In the genomic region with DNA sequence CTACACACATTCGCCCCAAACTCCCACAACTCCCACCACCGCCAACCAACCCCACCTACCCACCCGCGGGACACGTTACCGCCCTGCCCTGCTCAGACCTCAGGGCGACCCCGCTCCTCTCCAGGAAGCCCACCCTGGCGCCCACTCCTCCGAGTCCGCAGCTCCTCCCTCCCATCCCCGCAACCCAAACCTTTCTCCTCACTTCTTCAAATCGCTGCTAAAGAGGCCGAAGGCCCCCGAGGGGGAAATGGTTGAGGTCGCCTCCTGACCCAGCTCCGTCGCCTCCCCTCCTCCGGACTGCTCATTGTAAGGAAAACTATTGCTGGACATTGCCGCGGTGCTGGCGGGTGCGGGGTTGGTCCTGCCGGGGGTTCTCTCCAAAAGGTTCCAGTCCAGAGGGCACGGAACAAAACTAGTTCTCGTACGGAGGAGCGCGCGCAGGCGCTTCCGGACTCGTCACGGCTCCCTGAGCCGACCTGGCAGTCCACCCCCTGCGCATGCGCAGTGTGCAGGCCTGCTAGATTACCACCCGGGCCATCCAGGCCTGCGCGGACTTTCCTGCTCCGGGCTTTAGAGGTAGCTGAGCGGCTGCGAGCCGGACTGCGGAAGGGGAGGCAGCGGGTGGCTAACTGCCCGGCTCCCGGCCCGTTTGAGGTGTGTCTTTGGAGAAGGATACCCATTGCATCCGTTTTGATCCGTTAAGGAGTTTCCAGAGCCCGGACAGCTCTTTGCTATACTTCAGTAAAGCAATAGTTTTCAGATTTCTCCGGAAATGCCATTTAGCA, we compare ENCODE assay signal across 8 cellular contexts. TPM values are rescaled to one million over a fixed set of nuclear protein-coding genes. Genes with fewer than 3 reads are reported as not detected.
A peak's percentile ranks its signal among the peaks of the same experiment; 100 is the strongest.
DNase-seq lines count a peak whose midpoint lies in the region; ATAC-seq, FAIRE-seq and TF ChIP-seq lines count a peak whose summit lies in the region.

A gene with protein sequence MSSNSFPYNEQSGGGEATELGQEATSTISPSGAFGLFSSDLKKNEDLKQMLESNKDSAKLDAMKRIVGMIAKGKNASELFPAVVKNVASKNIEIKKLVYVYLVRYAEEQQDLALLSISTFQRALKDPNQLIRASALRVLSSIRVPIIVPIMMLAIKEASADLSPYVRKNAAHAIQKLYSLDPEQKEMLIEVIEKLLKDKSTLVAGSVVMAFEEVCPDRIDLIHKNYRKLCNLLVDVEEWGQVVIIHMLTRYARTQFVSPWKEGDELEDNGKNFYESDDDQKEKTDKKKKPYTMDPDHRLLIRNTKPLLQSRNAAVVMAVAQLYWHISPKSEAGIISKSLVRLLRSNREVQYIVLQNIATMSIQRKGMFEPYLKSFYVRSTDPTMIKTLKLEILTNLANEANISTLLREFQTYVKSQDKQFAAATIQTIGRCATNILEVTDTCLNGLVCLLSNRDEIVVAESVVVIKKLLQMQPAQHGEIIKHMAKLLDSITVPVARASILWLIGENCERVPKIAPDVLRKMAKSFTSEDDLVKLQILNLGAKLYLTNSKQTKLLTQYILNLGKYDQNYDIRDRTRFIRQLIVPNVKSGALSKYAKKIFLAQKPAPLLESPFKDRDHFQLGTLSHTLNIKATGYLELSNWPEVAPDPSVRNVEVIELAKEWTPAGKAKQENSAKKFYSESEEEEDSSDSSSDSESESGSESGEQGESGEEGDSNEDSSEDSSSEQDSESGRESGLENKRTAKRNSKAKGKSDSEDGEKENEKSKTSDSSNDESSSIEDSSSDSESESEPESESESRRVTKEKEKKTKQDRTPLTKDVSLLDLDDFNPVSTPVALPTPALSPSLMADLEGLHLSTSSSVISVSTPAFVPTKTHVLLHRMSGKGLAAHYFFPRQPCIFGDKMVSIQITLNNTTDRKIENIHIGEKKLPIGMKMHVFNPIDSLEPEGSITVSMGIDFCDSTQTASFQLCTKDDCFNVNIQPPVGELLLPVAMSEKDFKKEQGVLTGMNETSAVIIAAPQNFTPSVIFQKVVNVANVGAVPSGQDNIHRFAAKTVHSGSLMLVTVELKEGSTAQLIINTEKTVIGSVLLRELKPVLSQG (minus strand): TSS at position 449 of the 785 bp plus-strand sequence. CDS start 119 bp downstream, at position 330.

- TF ChIP-seq POLR2A in GM12892 (IDR thresholded peaks at IDR 0.05; ENCODE audit: low read depth, low read length), result peak; percentile 83
- TF ChIP-seq POLR2A in adrenal gland (IDR thresholded peaks at IDR 0.05), result peak; percentile 96
- TF ChIP-seq POLR2A in transverse colon (IDR thresholded peaks at IDR 0.05), result peak; percentile 96

- no peaks in the 10 kb centered on the region for H3K36me3 ChIP-seq in adrenal gland (replicated peaks in 1 of 2)
- H3K36me3 ChIP-seq in trophoblast cell (ENCODE audit: control insufficient read depth in 1 of 2, insufficient read depth in 2 of 2, low read length in 2 of 2), result no peaks in the 10 kb centered on the region
- H3K36me3 ChIP-seq in transverse colon, result no peaks in the 10 kb centered on the region

- H3K79me1 ChIP-seq in trophoblast cell (ENCODE audit: low read length), result peaks cover 5% of the 10 kb centered on the region

- H3K79me2 ChIP-seq in trophoblast cell (ENCODE audit: control insufficient read depth, insufficient read depth, low read length, poor library complexity), result peaks cover 7% of the 10 kb centered on the region

- H2BK120ac ChIP-seq in trophoblast cell (ENCODE audit: insufficient read depth, low read length, poor library complexity), result peak within 1 kb of the TSS; percentile 84

- TF ChIP-seq CTCF in adrenal gland (IDR thresholded peaks at IDR 0.05), result peak in 1 of 6 experiments; percentile 37
- TF ChIP-seq CTCF in transverse colon (IDR thresholded peaks at IDR 0.05), result no peak

- peak within 1 kb of the TSS; percentile 93 for H4K8ac ChIP-seq in trophoblast cell (ENCODE audit: low read depth, low read length)

- intact Hi-C loops in adrenal gland (cut with DNase I) (loop anchor here (5.0 kb wide), 2 partner anchors 63 to 68 kb away; a partner anchor contains a TSS), cardiac septum (cut with DNase I) (loop anchor here (1.0 kb wide), 1 partner anchor 66 kb away; a partner anchor contains a TSS), transverse colon (cut with DNase I; ENCODE audit: low total_unique reads) (loop anchor here (2.0 kb wide), 1 partner anchor 66 kb away; a partner anchor contains a TSS)

- H3K27me3 ChIP-seq in adrenal gland (no peaks in the 10 kb centered on the region), trophoblast cell (ENCODE audit: insufficient read depth, low read length) (no peaks in the 10 kb centered on the region), transverse colon (no peaks in the 10 kb centered on the region)

- peak within 1 kb of the TSS; percentile 89 for H3K14ac ChIP-seq in trophoblast cell (ENCODE audit: low read length)

- H3K18ac ChIP-seq in trophoblast cell (ENCODE audit: low read length), result peak within 1 kb of the TSS; percentile 96

- H2AFZ ChIP-seq in trophoblast cell (ENCODE audit: insufficient read depth, low read length, poor library complexity), result peak within 1 kb of the TSS; percentile 95

- H3K4me1 ChIP-seq in adrenal gland (replicated peaks in 1 of 2), result peaks cover 0 to 31% of the 10 kb centered on the region in 2 donors
- H3K4me1 ChIP-seq in trophoblast cell (ENCODE audit: control insufficient read depth in 1 of 2, insufficient read depth in 2 of 2, low read length in 2 of 2), result peaks cover 0 to 2% of the 10 kb centered on the region in 2 experiments
- H3K4me1 ChIP-seq in transverse colon, result peaks cover 5 to 29% (median 12%) of the 10 kb centered on the region in 4 donors

- peak within 1 kb of the TSS; percentile 91 for H3K4me2 ChIP-seq in trophoblast cell (ENCODE audit: low read length)

- H4K12ac ChIP-seq in trophoblast cell (ENCODE audit: low read depth, low read length), result peak within 1 kb of the TSS; percentile 49

- no peaks in the 10 kb centered on the region for H3K9me3 ChIP-seq in adrenal gland (replicated peaks in 1 of 3)
- H3K9me3 ChIP-seq in trophoblast cell (ENCODE audit: insufficient read depth, low read depth, low read length), result no peaks in the 10 kb centered on the region
- H3K9me3 ChIP-seq in transverse colon, result no peaks in the 10 kb centered on the region

- TF ChIP-seq EP300 in transverse colon (IDR thresholded peaks at IDR 0.05; ENCODE audit: low read depth), result no peak

- peak within 1 kb of the TSS; percentile 88 for H3K4ac ChIP-seq in trophoblast cell (ENCODE audit: low read depth, low read length)

- H3K4me3 ChIP-seq in adrenal gland, result peak within 1 kb of the TSS; percentile 76 to 100 (median 83)
- peak within 1 kb of the TSS; percentile 99 for H3K4me3 ChIP-seq in trophoblast cell (ENCODE audit: low read depth, low read length)
- H3K4me3 ChIP-seq in transverse colon, result peak within 1 kb of the TSS; percentile 61 to 95 (median 84)

- peak within 1 kb of the TSS; percentile 97 for H3K9ac ChIP-seq in trophoblast cell (ENCODE audit: low read length)

- ATAC-seq in HG02852 (IDR thresholded peaks at IDR 0.05; ENCODE audit: unreplicated experiment), result peak; percentile 82

- no peak within 1 kb of the TSS for H2BK12ac ChIP-seq in trophoblast cell (ENCODE audit: low read length)

- H3K23ac ChIP-seq in trophoblast cell (ENCODE audit: low read length), result peak within 1 kb of the TSS; percentile 6

- H2AK5ac ChIP-seq in trophoblast cell (ENCODE audit: low read length), result no peak within 1 kb of the TSS

- in situ Hi-C loops in transverse colon (cut with MboI; ENCODE audit: low pct_ligation_motif_present in 1 of 4, low pct_unique_long_range_greater_than_20kb in 1 of 4, low sequenced_read_pairs in 3 of 4), result loop anchor here in 3 of 4 donors (5.0 kb wide), 1 partner anchor 63 kb away; no protein-coding TSS in a partner anchor

- peak within 1 kb of the TSS; percentile 86 for H2BK5ac ChIP-seq in trophoblast cell (ENCODE audit: low read depth, low read length, poor library complexity)

- H3K27ac ChIP-seq in adrenal gland, result peak within 1 kb of the TSS; percentile 79 to 92 (median 85)
- H3K27ac ChIP-seq in trophoblast cell (ENCODE audit: low read depth, low read length), result peak within 1 kb of the TSS; percentile 88
- H3K27ac ChIP-seq in transverse colon, result peak within 1 kb of the TSS; percentile 83 to 91 (median 88)

- peak; percentile 100 for FAIRE-seq in GM12892 (lab: Jason Lieb, UNC)

- peak within 1 kb of the TSS; percentile 85 for H4K91ac ChIP-seq in trophoblast cell (ENCODE audit: low read depth, low read length)

- 0 to 1% (median 0%) methylated on average over 22 to 53 of the region's 53 CpGs for WGBS in adrenal gland, 4 donors
- WGBS in trophoblast cell (ENCODE audit: extremely low coverage, insufficient coverage, insufficient read length), result no CpG with 5 or more reads among the region's 53 CpGs
- 0 to 1% methylated on average over 2 to 53 of the region's 53 CpGs for WGBS in transverse colon (ENCODE audit: low coverage in 1 of 2), 2 donors

- DNase-seq in GM12892 (ENCODE audit: insufficient read length) (peak; percentile 86), NCI-H146 (lab: John Stamatoyannopoulos, UW) (peak; percentile 99), T-helper 1 cell (peak; percentile 96 to 98 (median 97)), adrenal gland (peak; percentile 99 to 100 (median 99)), cardiac septum (ENCODE audit: low spot score) (peak; percentile 100), trophoblast cell (peak; percentile 100), transverse colon (peak; percentile 99)

RNA-seq across cellular contexts. Expression of the gene that starts here (rescaled TPM):
- polyA plus RNA-seq in GM12892 (2012; ENCODE audit: missing spikeins), result 30.0 TPM
- total RNA-seq in adrenal gland (10 to 100 TPM; 25.7 to 59.1 (median 34.3) TPM), cardiac septum (23.2 TPM), transverse colon (10 to 100 TPM; 45.7 to 61.3 (median 53.4) TPM)
- 10 to 100 TPM; 22.0 to 53.7 (median 26.7) TPM for polyA plus RNA-seq in adrenal gland
- 37.4 and 37.5 TPM in 2 replicates for polyA plus RNA-seq in trophoblast cell (2013)

Comparison
In these comparisons a context has a peak if more than half of its experiments do, and no peak if none do; other contexts are left out.
1. Peak in every context shown above with its lines: DNase-seq, ATAC-seq, H3K4me3 ChIP-seq and H3K27ac ChIP-seq.